1 cellular context compared by ENCODE assay signal in the genomic region with DNA sequence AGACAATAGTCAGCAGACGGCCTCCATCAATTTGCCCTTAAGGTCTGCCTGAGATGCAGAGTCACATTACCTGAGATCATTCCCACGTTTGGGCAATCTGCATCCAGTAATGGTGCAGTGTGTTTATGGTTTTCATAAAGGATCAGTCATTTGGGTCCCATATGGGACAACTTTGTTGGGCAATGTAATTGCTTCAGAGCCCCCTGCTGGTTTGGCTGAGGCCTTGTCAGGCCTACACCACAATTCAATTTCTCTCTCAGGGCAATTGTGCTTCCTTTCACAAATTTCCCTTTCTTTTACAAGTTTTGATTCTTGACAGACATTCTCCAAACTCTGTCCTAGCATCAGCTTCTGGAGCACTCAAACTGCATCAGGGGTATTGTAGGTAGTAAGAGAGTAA.
TF ChIP-seq lines count a peak whose summit lies in the region.

No MANE protein-coding gene starts in this region.

TF ChIP-seq in HepG2, 621 proteins besides CTCF, POLR2A, EP300 and RAD21 (continued from another document):
- TF ChIP-seq MIXL1 (CRISPR knock-in tag; IDR thresholded peaks at IDR 0.05) (0 out of 2 replicates have a peak, but pooled peaks have one; percentile 52), EHMT2 (IDR thresholded peaks at IDR 0.05; ENCODE audit: borderline replicate concordance, low read depth, low read length) (0 out of 2 replicates have a peak, but pooled peaks have one; percentile 54), KDM5A (IDR thresholded peaks at IDR 0.05; ENCODE audit: borderline replicate concordance, low read length) (no peak), STAG1 (CRISPR knock-in tag; IDR thresholded peaks at IDR 0.05) (peak; percentile 61), CEBPG (CRISPR knock-in tag; IDR thresholded peaks at IDR 0.05) (peak; percentile 78)
